ENCODE assay signal across 17 cellular contexts in the genomic region with DNA sequence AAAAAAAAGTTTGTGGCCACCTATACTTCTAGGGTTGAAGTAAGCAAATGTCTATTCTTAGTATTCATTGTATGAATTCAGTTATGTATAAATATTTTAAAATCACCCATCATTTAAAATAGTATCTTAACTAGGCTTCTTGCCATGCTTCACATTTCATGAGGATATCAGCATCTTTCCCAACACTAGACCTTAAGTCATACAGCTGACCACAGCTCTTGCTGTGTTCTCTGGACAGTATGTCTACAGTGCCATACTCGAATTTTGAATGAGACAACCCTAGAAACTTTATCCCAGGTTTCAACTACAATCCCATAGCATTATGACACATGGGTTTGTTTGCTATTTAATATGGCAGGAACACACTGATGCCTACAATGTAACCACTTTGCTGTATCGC.
"Had no signal": no experiment of that assay in that cellular context is flagged by ENCODE, and none has a peak within 500 bp of the region (broad histone marks: within the 10 kb centered on the region; RNA-seq: fewer than 3 reads in every experiment).

No MANE protein-coding gene starts in this region.

- H3K4me3 Mint-ChIP-seq: activated CD8-positive, alpha-beta memory T cell treated with anti-CD3 and anti-CD28 coated beads, Interleukin-2, amount 10 ng/mL, durations not matched to agents 7 days and 5 days; activated naive CD8-positive, alpha-beta T cell treated with anti-CD3 and anti-CD28 coated beads for 36 hours; natural killer cell treated with Interleukin-12 subunit alpha and Interleukin-12 subunit beta and Interleukin-15 and Interleukin-18, amount 100 ng/mL, for 72 hours had no signal

- H3K4me3 ChIP-seq: ascending aorta, cardiac muscle cell, heart left ventricle, stomach had no signal

- H3K27me3 Mint-ChIP-seq: activated CD8-positive, alpha-beta memory T cell treated with anti-CD3 and anti-CD28 coated beads, Interleukin-2, amount 10 ng/mL, durations not matched to agents 7 days and 5 days; activated naive CD8-positive, alpha-beta T cell treated with anti-CD3 and anti-CD28 coated beads for 36 hours; natural killer cell treated with Interleukin-12 subunit alpha and Interleukin-12 subunit beta and Interleukin-15 and Interleukin-18, amount 100 ng/mL, for 72 hours had no signal

- ATAC-seq: activated CD4-positive, CD25-positive, alpha-beta regulatory T cell treated with anti-CD3 and anti-CD28 coated beads, Interleukin-2, amount 50 U/mL, for 24 hours; activated CD8-positive, alpha-beta memory T cell treated with anti-CD3 and anti-CD28 coated beads, Interleukin-2, amount 10 ng/mL, durations not matched to agents 7 days and 5 days; natural killer cell treated with Interleukin-12 subunit alpha and Interleukin-12 subunit beta and Interleukin-15 and Interleukin-18, amount 100 ng/mL, for 72 hours had no signal

- DNase-seq: activated CD4-positive, alpha-beta T cell treated with anti-CD3 and anti-CD28 coated beads, Interleukin-2, amount 50 U/mL, for 4 hours; activated gamma-delta T cell treated with Interleukin-2 at 50 U/mL for 16 hours; activated naive CD8-positive, alpha-beta T cell treated with anti-CD3 and anti-CD28 coated beads for 36 hours; activated T-cell treated with anti-CD3 and anti-CD28 coated beads, Interleukin-2, amount 50 U/mL, for 48 hours; foreskin melanocyte; heart left ventricle; mesenchymal stem cell; nucleus accumbens; stimulated activated CD4-positive, alpha-beta T cell treated with anti-CD3 and anti-CD28 coated beads, Interleukin-2, amount 100 ng/mL, for 48 hours; stimulated activated CD8-positive, alpha-beta memory T cell treated with anti-CD3 and anti-CD28 coated beads, Interleukin-4, amount 100 ng/mL, for 48 hours; stomach; T-helper 2 cell had no signal

- H3K27ac Mint-ChIP-seq: activated CD8-positive, alpha-beta memory T cell treated with anti-CD3 and anti-CD28 coated beads, Interleukin-2, amount 10 ng/mL, durations not matched to agents 7 days and 5 days had no signal

- H3K27me3 ChIP-seq: ascending aorta, cardiac muscle cell, heart left ventricle, stomach had no signal

- H3K27ac ChIP-seq: ascending aorta, cardiac muscle cell had no signal

- H3K9me3 Mint-ChIP-seq: activated naive CD8-positive, alpha-beta T cell treated with anti-CD3 and anti-CD28 coated beads for 36 hours; natural killer cell treated with Interleukin-12 subunit alpha and Interleukin-12 subunit beta and Interleukin-15 and Interleukin-18, amount 100 ng/mL, for 72 hours had no signal
